Comparison of ENCODE assay signal across 16 cellular contexts in genomic region chr1:27690205-27690604, GRCh38. TPM values are rescaled to one million over a fixed set of nuclear protein-coding genes. Genes with fewer than 3 reads are reported as not detected.
DNase-seq lines count a peak whose midpoint lies in the region; ATAC-seq, FAIRE-seq and TF ChIP-seq lines count a peak whose summit lies in the region.
"Had no signal": no experiment of that assay in that cellular context is flagged by ENCODE, and none has a peak within 500 bp of the region (broad histone marks: within the 10 kb centered on the region; RNA-seq: fewer than 3 reads in every experiment).

No MANE protein-coding gene starts in this region.

- H3K36me3 Mint-ChIP-seq in memory B cell: no peaks in the 10 kb centered on the region

- H4K20me1 ChIP-seq in BLaER1: no peaks in the 10 kb centered on the region

- peak overlapping the region; percentile 62 for H3K4me2 ChIP-seq in BLaER1

- no peak for DNase-seq in GM12891 (ENCODE audit: insufficient read length, low spot score)
- peak; percentile 65 for DNase-seq in OCI-M1 (lab: John Stamatoyannopoulos, UW)
- no peak for DNase-seq in memory B cell (ENCODE audit: low spot score in 2 of 2)
- no peak for DNase-seq in NOMO-1 treated with dmso at 0.1 percent for 144 hours (lab: John Stamatoyannopoulos, UW; ENCODE audit: unreplicated experiment)
- no peak for DNase-seq in midbrain (lab: John Stamatoyannopoulos, UW)
- no peak for DNase-seq in COR-L47 (lab: John Stamatoyannopoulos, UW)
- DNase-seq: activated gamma-delta T cell treated with Interleukin-2 at 50 U/mL for 16 hours; AML-193; hypothalamus; NCI-H1436; NCI-H82; nucleus accumbens; right lobe of liver; stimulated activated CD4-positive, alpha-beta T cell treated with anti-CD3 and anti-CD28 coated beads, Interleukin-2, amount 100 ng/mL, for 48 hours had no signal

- no peaks in the 10 kb centered on the region for H3K27me3 ChIP-seq in BLaER1
- H3K27me3 ChIP-seq: right lobe of liver had no signal

- peak overlapping the region; percentile 28 for H3K27ac Mint-ChIP-seq in memory B cell

- peaks cover 24% of the 10 kb centered on the region for H3K4me1 ChIP-seq in BLaER1
- H3K4me1 ChIP-seq: right lobe of liver had no signal

- no peaks in the 10 kb centered on the region for H3K9me3 Mint-ChIP-seq in memory B cell

- peak; percentile 48 for FAIRE-seq in GM12891 (lab: Jason Lieb, UNC)
- FAIRE-seq: colon had no signal

- no peak for TF ChIP-seq POLR2A in GM12891 (IDR thresholded peaks at IDR 0.05; ENCODE audit: low read depth, low read length)

- H3K9ac ChIP-seq in BLaER1: no peak overlapping the region

- peaks cover 8% of the 10 kb centered on the region for H3K4me1 Mint-ChIP-seq in memory B cell

- no peak overlapping the region for H3K4me3 Mint-ChIP-seq in memory B cell

- H3K27me3 Mint-ChIP-seq in memory B cell: peaks cover 2% of the 10 kb centered on the region

- H3K9me3 ChIP-seq in BLaER1: peaks cover 4% of the 10 kb centered on the region; the same call in 1 of the 2 replicates
- H3K9me3 ChIP-seq: right lobe of liver had no signal

- H3K27ac ChIP-seq in BLaER1: peak overlapping the region; percentile 50
- H3K27ac ChIP-seq: right lobe of liver had no signal

- no peaks in the 10 kb centered on the region for H3K36me3 ChIP-seq in BLaER1
- H3K36me3 ChIP-seq: right lobe of liver had no signal

- ATAC-seq in memory B cell (ENCODE audit: low read depth): no peak
- ATAC-seq: right lobe of liver had no signal

- no peak overlapping the region for H3K4me3 ChIP-seq in BLaER1
- H3K4me3 ChIP-seq: right lobe of liver had no signal

TF ChIP-seq in GM12891, 5 proteins besides CTCF, POLR2A, EP300 and RAD21:
- no peak for TF ChIP-seq POLR2AphosphoS5 (IDR thresholded peaks at IDR 0.05; ENCODE audit: low read depth, low read length)
- no peak for TF ChIP-seq POU2F2 (IDR thresholded peaks at IDR 0.05; ENCODE audit: low read depth, low read length)
- no peak for TF ChIP-seq PAX5 (IDR thresholded peaks at IDR 0.05; ENCODE audit: insufficient read depth, low read length, severe bottlenecking)
- no peak for TF ChIP-seq TAF1 (IDR thresholded peaks at IDR 0.05; ENCODE audit: low read depth, low read length)
TF ChIP-seq in GM12891: peak in this region for 0.

RNA-seq across cellular contexts. Expression of gene IFI6, which starts 18.2 kb away (rescaled TPM):
- polyA plus RNA-seq in GM12891 (2012; ENCODE audit: low read depth, missing spikeins): 77.6 TPM

RNA-seq across cellular contexts. Expression of gene FAM76A, which starts 35.6 kb away (rescaled TPM):
- polyA plus RNA-seq in GM12891 (2012; ENCODE audit: low read depth, missing spikeins): 2.0 TPM

RNA-seq across cellular contexts. Expression of gene FGR, which starts 55.2 kb away (rescaled TPM):
- 57.1 TPM for polyA plus RNA-seq in GM12891 (2012; ENCODE audit: low read depth, missing spikeins)
